13 cellular contexts compared by ENCODE assay signal in genomic region chr20:20489054-20489453, GRCh38.
DNase-seq lines count a peak whose midpoint lies in the region; ATAC-seq and TF ChIP-seq lines count a peak whose summit lies in the region.
"Had no signal": no experiment of that assay in that cellular context is flagged by ENCODE, and none has a peak within 500 bp of the region (broad histone marks: within the 10 kb centered on the region; RNA-seq: fewer than 3 reads in every experiment).

No MANE protein-coding gene starts in this region.

- no peaks in the 10 kb centered on the region for H3K79me2 ChIP-seq in mammary epithelial cell (ENCODE audit: insufficient read depth, low read length)

- H3K9ac ChIP-seq in mammary epithelial cell (ENCODE audit: insufficient read depth, low read length): no peak overlapping the region

- 71% methylated on average over 5 of the region's 5 CpGs for WGBS in mammary epithelial cell (ENCODE audit: low coverage, missing lambda C conversion rate)

- H3K27ac ChIP-seq in mammary epithelial cell (ENCODE audit: insufficient read depth, low read depth, low read length): no peak overlapping the region
- H3K27ac ChIP-seq: esophagus muscularis mucosa, skin epidermis had no signal

- no peak for TF ChIP-seq CTCF in natural killer cell (IDR thresholded peaks at IDR 0.05)
- TF ChIP-seq CTCF in mammary epithelial cell (conservative IDR thresholded peaks at IDR 0.05 in 1 of 2, IDR thresholded peaks at IDR 0.05 in 1 of 2; ENCODE audit: extremely low read depth in 1 of 2, insufficient read depth in 1 of 2, low read depth in 1 of 2, low read length in 2 of 2): no peak

- BruUV-seq in mammary epithelial cell (replicated peaks; lab: Mats Ljungman, UMichigan): no TSS peak

- H3K9me3 Mint-ChIP-seq in natural killer cell treated with Interleukin-12 subunit alpha and Interleukin-12 subunit beta and Interleukin-15 and Interleukin-18, amount 100 ng/mL, for 72 hours: no peaks in the 10 kb centered on the region
- H3K9me3 Mint-ChIP-seq in natural killer cell: no peaks in the 10 kb centered on the region

- CTCF ChIA-PET in mammary epithelial cell (lab: Charles Lee; ENCODE audit: low non-redundant PET): no interaction called here

- peaks cover 23% of the 10 kb centered on the region for H3K36me3 Mint-ChIP-seq in natural killer cell treated with Interleukin-12 subunit alpha and Interleukin-12 subunit beta and Interleukin-15 and Interleukin-18, amount 100 ng/mL, for 72 hours
- H3K36me3 Mint-ChIP-seq in natural killer cell: peaks cover 23% of the 10 kb centered on the region

- no peaks in the 10 kb centered on the region for H3K27me3 ChIP-seq in mammary epithelial cell (ENCODE audit: insufficient read depth, low read length)
- H3K27me3 ChIP-seq: esophagus muscularis mucosa had no signal

- no peaks in the 10 kb centered on the region for H4K20me1 ChIP-seq in mammary epithelial cell (ENCODE audit: insufficient read depth, low read length)

- intact Hi-C loops in natural killer cell (cut with micrococcal nuclease) (no loop called here), mammary epithelial cell (cut with micrococcal nuclease) (loop anchor here (5.0 kb wide), 1 partner anchor 33 kb away; no protein-coding TSS in a partner anchor)

- no peak for ATAC-seq in natural killer cell treated with Interleukin-12 subunit alpha and Interleukin-12 subunit beta and Interleukin-15 and Interleukin-18, amount 100 ng/mL, for 72 hours
- ATAC-seq in natural killer cell (no peak), HG02588 (IDR thresholded peaks at IDR 0.05; ENCODE audit: unreplicated experiment) (peak; percentile 82), HG03520 (IDR thresholded peaks at IDR 0.05; ENCODE audit: unreplicated experiment) (peak; percentile 59)
- ATAC-seq: T-cell had no signal

- no peaks in the 10 kb centered on the region for H3K9me3 ChIP-seq in mammary epithelial cell (replicated peaks; ENCODE audit: insufficient read depth, low read length)
- H3K9me3 ChIP-seq: esophagus muscularis mucosa had no signal

- peak overlapping the region; percentile 15 for H3K4me3 Mint-ChIP-seq in natural killer cell treated with Interleukin-12 subunit alpha and Interleukin-12 subunit beta and Interleukin-15 and Interleukin-18, amount 100 ng/mL, for 72 hours
- H3K4me3 Mint-ChIP-seq in natural killer cell: no peak overlapping the region
- H3K4me3 Mint-ChIP-seq: B cell, T-cell had no signal

- no peak overlapping the region for H3K4me3 ChIP-seq in mammary epithelial cell (replicated peaks in 1 of 3; ENCODE audit: insufficient read depth in 1 of 3, low read depth in 2 of 3, low read length in 3 of 3)
- H3K4me3 ChIP-seq: esophagus muscularis mucosa, skin epidermis had no signal

- no peak overlapping the region for H2AFZ ChIP-seq in mammary epithelial cell (ENCODE audit: low read depth, low read length)

- in situ Hi-C loops in mammary epithelial cell (cut with MboI; ENCODE audit: low sequenced_read_pairs in 2 of 2): no loop called here

- no peak for DNase-seq in natural killer cell treated with Interleukin-12 subunit alpha and Interleukin-12 subunit beta and Interleukin-15 and Interleukin-18, amount 100 ng/mL, for 72 hours (ENCODE audit: low spot score)
- DNase-seq in natural killer cell (no peak), 8988T (no peak), mammary epithelial cell (no peak), HUDEP-2 (lab: John Stamatoyannopoulos, UW; ENCODE audit: unreplicated experiment in 76 of 76) (no peak)
- DNase-seq in stimulated activated CD4-positive, alpha-beta T cell treated with anti-CD3 and anti-CD28 coated beads, Interleukin-1b, Interleukin-23, amount 100 ng/mL, for 48 hours: no peak
- DNase-seq: NCI-H1105, T-cell had no signal

- no peaks in the 10 kb centered on the region for H3K27me3 Mint-ChIP-seq in natural killer cell treated with Interleukin-12 subunit alpha and Interleukin-12 subunit beta and Interleukin-15 and Interleukin-18, amount 100 ng/mL, for 72 hours
- no peaks in the 10 kb centered on the region for H3K27me3 Mint-ChIP-seq in natural killer cell (ENCODE audit: low read depth in 2 of 2)
- H3K27me3 Mint-ChIP-seq: B cell, T-cell had no signal

- no peak overlapping the region for H3K27ac Mint-ChIP-seq in natural killer cell treated with Interleukin-12 subunit alpha and Interleukin-12 subunit beta and Interleukin-15 and Interleukin-18, amount 100 ng/mL, for 72 hours
- H3K27ac Mint-ChIP-seq in natural killer cell: no peak overlapping the region
- H3K27ac Mint-ChIP-seq: B cell, T-cell had no signal

- dilution Hi-C loops in mammary epithelial cell (cut with HindIII; ENCODE audit: low sequenced_read_pairs): no loop called here

- no peak overlapping the region for H3K4me2 ChIP-seq in mammary epithelial cell (ENCODE audit: insufficient read depth, low read depth, low read length)

- H3K4me1 Mint-ChIP-seq in natural killer cell treated with Interleukin-12 subunit alpha and Interleukin-12 subunit beta and Interleukin-15 and Interleukin-18, amount 100 ng/mL, for 72 hours (ENCODE audit: low read depth in 2 of 2): peaks cover 0 to 5% of the 10 kb centered on the region in 2 donors
- no peaks in the 10 kb centered on the region for H3K4me1 Mint-ChIP-seq in natural killer cell
- H3K4me1 Mint-ChIP-seq: T-cell had no signal

- no peaks in the 10 kb centered on the region for H3K36me3 ChIP-seq in mammary epithelial cell (ENCODE audit: insufficient read depth, low read length)

- peaks cover 25% of the 10 kb centered on the region for H3K4me1 ChIP-seq in mammary epithelial cell (ENCODE audit: insufficient read depth, low read length)
- H3K4me1 ChIP-seq: esophagus muscularis mucosa had no signal

Comparison
In these comparisons a context has a peak if more than half of its experiments do, and no peak if none do; other contexts are left out.
1. ATAC-seq: peak in HG02588 (single experiment) and HG03520 (single experiment); none in natural killer cell treated with Interleukin-12 subunit alpha and Interleukin-12 subunit beta and Interleukin-15 and Interleukin-18, amount 100 ng/mL, for 72 hours (0 of 2) and natural killer cell (0 of 3).